9 cellular contexts compared by ENCODE assay signal in genomic region chr2:100588071-100588786, GRCh38. TPM values are rescaled to one million over a fixed set of nuclear protein-coding genes. Genes with fewer than 3 reads are reported as not detected.
A peak's percentile ranks its signal among the peaks of the same experiment; 100 is the strongest.
DNase-seq lines count a peak whose midpoint lies in the region; ATAC-seq and TF ChIP-seq lines count a peak whose summit lies in the region.
"Had no signal": no experiment of that assay in that cellular context is flagged by ENCODE, and none has a peak within 500 bp of the region (broad histone marks: within the 10 kb centered on the region; RNA-seq: fewer than 3 reads in every experiment).

No MANE protein-coding gene starts in this region.

- H3K79me2 ChIP-seq in GM23248 (ENCODE audit: insufficient read depth) = no peaks in the 10 kb centered on the region
- no peaks in the 10 kb centered on the region for H3K79me2 ChIP-seq in SK-N-SH (ENCODE audit: insufficient read depth)
- H3K79me2 ChIP-seq in mesendoderm (ENCODE audit: control insufficient read depth, insufficient read depth, low read length) = no peaks in the 10 kb centered on the region

- H3K9me3 ChIP-seq in GM23248 (ENCODE audit: low read depth) = no peaks in the 10 kb centered on the region
- no peaks in the 10 kb centered on the region for H3K9me3 ChIP-seq in SK-N-SH
- H3K9me3 ChIP-seq: pancreas had no signal

- DNase-seq in DMS53 (lab: John Stamatoyannopoulos, UW) (peak; percentile 82), GM23248 (peak; percentile 14), SK-N-SH (no peak), fibroblast of pulmonary artery (ENCODE audit: low read depth) (peak; percentile 54), NCI-H345 treated with DMSO at 0.1 percent for 48 hours (lab: John Stamatoyannopoulos, UW; ENCODE audit: unreplicated experiment) (no peak), NCI-H2196 (lab: John Stamatoyannopoulos, UW; ENCODE audit: unreplicated experiment) (no peak), mesendoderm (no peak)
- DNase-seq: pancreas had no signal

- H3K4me2 ChIP-seq in GM23248 (ENCODE audit: unreplicated experiment) (no peak overlapping the region), SK-N-SH (no peak overlapping the region), mesendoderm (ENCODE audit: low read length) (no peak overlapping the region)

- TF ChIP-seq RAD21 in SK-N-SH (IDR thresholded peaks at IDR 0.05; ENCODE audit: low read length) = no peak

- no peaks in the 10 kb centered on the region for H3K36me3 ChIP-seq in GM23248 (ENCODE audit: low read depth)
- H3K36me3 ChIP-seq in SK-N-SH (replicated peaks in 1 of 2; ENCODE audit: control insufficient read depth in 1 of 2, insufficient read depth in 2 of 2, low read length in 1 of 2) = no peaks in the 10 kb centered on the region
- H3K36me3 ChIP-seq in mesendoderm (ENCODE audit: control insufficient read depth, insufficient read depth, low read length) = no peaks in the 10 kb centered on the region
- H3K36me3 ChIP-seq: pancreas had no signal

- H2BK5ac ChIP-seq in mesendoderm (ENCODE audit: low read length) = no peak overlapping the region

- H3K56ac ChIP-seq in mesendoderm (ENCODE audit: low read length) = no peak overlapping the region

- H2BK15ac ChIP-seq in mesendoderm (replicated peaks; ENCODE audit: low read depth) = no peak overlapping the region

- POLR2A ChIA-PET in SK-N-SH (lab: Yijun Ruan, JAX) = no interaction called here

- CTCF ChIA-PET in SK-N-SH (lab: Yijun Ruan, JAX) = interaction anchor here (0.5 to 1.5 kb wide), 2 partner anchors 19 to 411 kb away, joined by 3 to 5 read pairs; no protein-coding TSS in a partner anchor

- H3K27me3 ChIP-seq in GM23248 (replicated peaks; ENCODE audit: insufficient read depth) (no peaks in the 10 kb centered on the region), SK-N-SH (ENCODE audit: insufficient read depth) (no peaks in the 10 kb centered on the region), mesendoderm (ENCODE audit: insufficient read depth, low read length, poor library complexity) (no peaks in the 10 kb centered on the region)
- H3K27me3 ChIP-seq: pancreas had no signal

- no peaks in the 10 kb centered on the region for H4K20me1 ChIP-seq in GM23248 (ENCODE audit: insufficient read depth)
- no peaks in the 10 kb centered on the region for H4K20me1 ChIP-seq in SK-N-SH (ENCODE audit: insufficient read depth)

- no peak overlapping the region for H2BK120ac ChIP-seq in mesendoderm (ENCODE audit: low read depth, low read length)

- no peak overlapping the region for H2AK5ac ChIP-seq in mesendoderm (ENCODE audit: low read length)

- H3K27ac ChIP-seq in GM23248 = no peak overlapping the region
- H3K27ac ChIP-seq in SK-N-SH (ENCODE audit: low read depth in 2 of 2, low read length in 1 of 2) = no peak overlapping the region
- no peak overlapping the region for H3K27ac ChIP-seq in mesendoderm (ENCODE audit: low read depth, low read length)
- H3K27ac ChIP-seq: pancreas had no signal

- 72 to 73% methylated on average over 7 of the region's 7 CpGs for WGBS in GM23248 (ENCODE audit: low coverage in 1 of 2, low lambda C conversion rate in 2 of 2, missing lambda C conversion rate in 2 of 2), 2 experiments
- 40% methylated on average over 7 of the region's 7 CpGs for WGBS in SK-N-SH (ENCODE audit: low lambda C conversion rate)
- WGBS in mesendoderm (ENCODE audit: extremely low coverage, insufficient coverage, low lambda C conversion rate) = no CpG with 5 or more reads among the region's 7 CpGs

- no peaks in the 10 kb centered on the region for H3K79me1 ChIP-seq in mesendoderm (ENCODE audit: low read length)

- H3K9ac ChIP-seq in GM23248 (no peak overlapping the region), SK-N-SH (no peak overlapping the region), mesendoderm (ENCODE audit: low read length) (no peak overlapping the region)

- H2AFZ ChIP-seq in GM23248 (no peak overlapping the region), SK-N-SH (ENCODE audit: low read depth) (no peak overlapping the region)

- TF ChIP-seq CTCF in SK-N-SH (IDR thresholded peaks at IDR 0.05) (no peak), fibroblast of pulmonary artery (IDR thresholded peaks at IDR 0.05; ENCODE audit: low read length, missing control alignments) (no peak)

- H3K4me1 ChIP-seq in GM23248 (ENCODE audit: insufficient read depth) (no peaks in the 10 kb centered on the region), SK-N-SH (ENCODE audit: control insufficient read depth in 1 of 2, insufficient read depth in 2 of 2, low read depth in 1 of 2, low read length in 1 of 2) (no peaks in the 10 kb centered on the region), mesendoderm (ENCODE audit: control insufficient read depth, low read depth, low read length) (no peaks in the 10 kb centered on the region)
- H3K4me1 ChIP-seq: pancreas had no signal

- TF ChIP-seq EP300 in SK-N-SH (IDR thresholded peaks at IDR 0.05; ENCODE audit: borderline replicate concordance in 1 of 2, low read depth in 1 of 2, low read length in 1 of 2) = 0 out of 4 replicates have a peak, but pooled peaks of 1 of the 2 experiments have one; percentile 24

- H4K5ac ChIP-seq in mesendoderm (ENCODE audit: low read length) = no peak overlapping the region

- H3F3A ChIP-seq in GM23248 (ENCODE audit: insufficient read depth) = no peaks in the 10 kb centered on the region
- peaks cover 7% of the 10 kb centered on the region for H3F3A ChIP-seq in SK-N-SH (replicated peaks; ENCODE audit: insufficient read depth)

- H3K18ac ChIP-seq in mesendoderm (ENCODE audit: low read length) = no peak overlapping the region

- no peak overlapping the region for H4K8ac ChIP-seq in mesendoderm (ENCODE audit: low read depth, low read length)

- H3K4me3 ChIP-seq in GM23248 (no peak overlapping the region), SK-N-SH (ENCODE audit: low read depth in 2 of 2, low read length in 1 of 2) (no peak overlapping the region), fibroblast of pulmonary artery (replicated peaks; ENCODE audit: low read depth, low read length) (no peak overlapping the region), mesendoderm (ENCODE audit: low read length) (no peak overlapping the region)
- H3K4me3 ChIP-seq: pancreas had no signal

- H3K9me2 ChIP-seq in GM23248 (ENCODE audit: insufficient read depth) (no peaks in the 10 kb centered on the region), SK-N-SH (no peaks in the 10 kb centered on the region)

- no peak overlapping the region for H3K23ac ChIP-seq in mesendoderm (ENCODE audit: low read length)

- H3K4ac ChIP-seq in mesendoderm (ENCODE audit: low read depth, low read length) = no peak overlapping the region

- ATAC-seq in GM19328 (IDR thresholded peaks at IDR 0.05; ENCODE audit: unreplicated experiment) = no peak

- in situ Hi-C loops in GM23248 (cut with MboI) = no loop called here

TF ChIP-seq in SK-N-SH, 30 proteins besides CTCF, POLR2A, EP300 and RAD21:
- TF ChIP-seq TCF12 (IDR thresholded peaks at IDR 0.05) = peak; percentile 28; the same call in 1 of the 2 replicates
- TF ChIP-seq PBX3 (IDR thresholded peaks at IDR 0.05) = 0 out of 2 replicates have a peak, but pooled peaks have one; percentile 21
- no peak for TF ChIP-seq IRF3 (IDR thresholded peaks at IDR 0.05; ENCODE audit: low read depth, low read length)
- TF ChIP-seq NFIC (IDR thresholded peaks at IDR 0.05; ENCODE audit: borderline replicate concordance) = peak; percentile 21; the same call in 1 of the 2 replicates
- no peak for TF ChIP-seq ELF1 (IDR thresholded peaks at IDR 0.05)
- TF ChIP-seq GABPA (IDR thresholded peaks at IDR 0.05; ENCODE audit: low read depth) = no peak
- 0 out of 2 replicates have a peak, but pooled peaks have one; percentile 25 for TF ChIP-seq RXRA (IDR thresholded peaks at IDR 0.05; ENCODE audit: borderline replicate concordance, low read depth)
- no peak for TF ChIP-seq SIN3A (IDR thresholded peaks at IDR 0.05; ENCODE audit: borderline replicate concordance, low read depth, low read length)
- peak; percentile 75 for TF ChIP-seq FOSL2 (IDR thresholded peaks at IDR 0.05; ENCODE audit: borderline replicate concordance, low read depth)
- TF ChIP-seq JUND (IDR thresholded peaks at IDR 0.05) = peak; percentile 55

RNA-seq across cellular contexts. Expression of gene PDCL3, which starts 25.4 kb away (rescaled TPM):
- 11.1 and 12.1 TPM in 2 replicates for total RNA-seq in GM23248 (2014; rRNA removed; shearing (Covaris generic))
- polyA plus RNA-seq in GM23248 (2016; fragmentation: Nextera tagmentation; extraction: Ambion mirVana) (32.8 and 33.1 TPM in 2 replicates), SK-N-SH (2012; rRNA removed) (32.8 and 34.7 TPM in 2 replicates)
- 47.0 and 63.9 TPM in 2 replicates for polyA plus RNA-seq in SK-N-SH (2012; cell fraction: cytosol; rRNA removed)
- polyA plus RNA-seq in SK-N-SH (2012; cell fraction: nucleus; rRNA removed) = 6.5 and 11.0 TPM in 2 replicates
- 52.6 TPM for polyA plus RNA-seq in mesendoderm (2013, experiment 1 of 2)
- polyA plus RNA-seq in mesendoderm (2013, experiment 2 of 2) = 52.5 TPM

Comparison
In these comparisons a context has a peak if more than half of its experiments do, and no peak if none do; other contexts are left out.
1. DNase-seq: peak in DMS53 (single experiment), GM23248 (single experiment) and fibroblast of pulmonary artery (single experiment); none in SK-N-SH (single experiment), NCI-H345 treated with DMSO at 0.1 percent for 48 hours (single experiment), NCI-H2196 (single experiment) and mesendoderm (single experiment).